ENCODE assay signal across 10 cellular contexts in the genomic region with DNA sequence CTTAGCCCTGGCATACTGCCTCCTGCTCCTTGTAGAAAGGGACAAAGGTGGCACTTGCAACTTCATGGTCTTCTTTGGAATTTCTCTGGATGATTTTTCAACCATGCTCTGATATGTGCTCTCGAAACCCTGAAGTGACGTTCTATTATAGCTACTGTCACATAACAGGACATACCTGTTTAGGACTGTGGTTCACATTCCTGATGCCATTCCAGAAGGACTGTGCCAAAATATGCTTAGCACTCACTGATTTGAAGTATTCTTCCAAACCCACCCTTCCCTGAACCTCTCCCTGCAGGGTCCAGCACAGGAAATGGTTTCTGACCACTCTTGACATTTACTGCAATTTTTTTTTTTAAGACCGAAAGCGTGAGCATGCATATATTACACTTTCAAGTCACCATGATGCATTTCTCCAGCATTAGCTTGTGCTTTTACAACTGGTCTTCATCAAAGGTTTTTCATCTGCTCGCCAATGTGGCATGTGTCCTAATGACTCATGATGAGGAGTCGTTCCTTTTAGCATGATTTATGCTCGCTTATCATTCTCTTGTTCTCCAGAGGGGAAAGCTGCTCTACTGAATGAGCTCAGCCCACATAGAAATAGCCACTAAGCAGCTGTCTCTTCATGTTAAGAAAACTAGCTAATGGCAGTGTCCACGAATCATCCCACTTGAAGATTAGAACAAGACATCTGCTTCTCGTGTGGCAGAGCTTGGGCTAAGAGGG.
DNase-seq lines count a peak whose midpoint lies in the region; ATAC-seq and TF ChIP-seq lines count a peak whose summit lies in the region.
"Had no signal": no experiment of that assay in that cellular context is flagged by ENCODE, and none has a peak within 500 bp of the region (broad histone marks: within the 10 kb centered on the region; RNA-seq: fewer than 3 reads in every experiment).

No MANE protein-coding gene starts in this region.

- peak overlapping the region in 3 of 5 experiments; percentile 12 to 88 (median 78) for H3K27ac Mint-ChIP-seq in brain
- H3K27ac Mint-ChIP-seq: activated naive CD4-positive, alpha-beta T cell treated with anti-CD3 and anti-CD28 coated beads for 36 hours had no signal

- H3K9me3 Mint-ChIP-seq in brain, result peaks cover 7 to 10% (median 8%) of the 10 kb centered on the region in 5 experiments

- TF ChIP-seq CTCF in brain (conservative IDR thresholded peaks at IDR 0.05), result no peak

- H3K4me3 Mint-ChIP-seq in brain, result no peak overlapping the region
- H3K4me3 Mint-ChIP-seq: activated naive CD4-positive, alpha-beta T cell treated with anti-CD3 and anti-CD28 coated beads for 36 hours had no signal

- peaks cover 17% of the 10 kb centered on the region for H3K4me1 Mint-ChIP-seq in brain

- peaks cover 3% of the 10 kb centered on the region for H3K27me3 Mint-ChIP-seq in brain

- peak; percentile 0 to 66 for DNase-seq in NCI-H524 (lab: John Stamatoyannopoulos, UW)
- DNase-seq in NCI-H524 treated with DMSO at 0.1 percent for 48 hours (lab: John Stamatoyannopoulos, UW), result no peak
- DNase-seq in iris pigment epithelial cell (ENCODE audit: low read depth), result peak; percentile 90
- DNase-seq in HuH-7 (ENCODE audit: low spot score), result no peak
- no peak for DNase-seq in NCI-H748 treated with DMSO at 0.1 percent for 48 hours (lab: John Stamatoyannopoulos, UW)
- DNase-seq: activated naive CD4-positive, alpha-beta T cell treated with anti-CD3 and anti-CD28 coated beads for 36 hours; hypothalamus had no signal

- no peaks in the 10 kb centered on the region for H3K36me3 Mint-ChIP-seq in brain

- ATAC-seq in HG02840 (IDR thresholded peaks at IDR 0.05; ENCODE audit: low FRiP score, unreplicated experiment) (no peak), GM19455 (IDR thresholded peaks at IDR 0.05; ENCODE audit: unreplicated experiment) (no peak)

Comparison
In these comparisons a context has a peak if more than half of its experiments do, and no peak if none do; other contexts are left out.
1. DNase-seq: peak in NCI-H524 (2 of 2) and iris pigment epithelial cell (single experiment); none in NCI-H524 treated with DMSO at 0.1 percent for 48 hours (single experiment), HuH-7 (single experiment) and NCI-H748 treated with DMSO at 0.1 percent for 48 hours (single experiment).